In genomic region chr3:15804553-15805095, GRCh38 we compare ENCODE assay signal across 1 cellular context.
TF ChIP-seq lines count a peak whose summit lies in the region.

No MANE protein-coding gene starts in this region.

TF ChIP-seq in K562, 482 proteins besides CTCF, POLR2A, EP300 and RAD21 (continued from another document):
- TF ChIP-seq ZBTB40 (IDR thresholded peaks at IDR 0.05) (no peak), ZBTB40 (CRISPR knock-in tag; IDR thresholded peaks at IDR 0.05) (no peak), TEAD4 (IDR thresholded peaks at IDR 0.05; ENCODE audit: low read length) (peak; percentile 86), TEAD4 (CRISPR knock-in tag; IDR thresholded peaks at IDR 0.05; ENCODE audit: borderline replicate concordance) (no peak), PBX2 (CRISPR knock-in tag; IDR thresholded peaks at IDR 0.05; ENCODE audit: low read depth) (no peak), PBX2 (tag; conservative IDR thresholded peaks at IDR 0.05; ENCODE audit: low read depth) (peak; percentile 79), NR2C1 (IDR thresholded peaks at IDR 0.05) (no peak), NR2C1 (tag; IDR thresholded peaks at IDR 0.05) (no peak), ZNF639 (CRISPR knock-in tag; conservative IDR thresholded peaks at IDR 0.05 in 1 of 2, IDR thresholded peaks at IDR 0.05 in 1 of 2) (peak in 1 of 2 experiments; percentile 50; a peak in 1 of 4 replicates), THAP7 (CRISPR knock-in tag; IDR thresholded peaks at IDR 0.05) (no peak)
